Comparison of ENCODE assay signal across 8 cellular contexts in the genomic region with DNA sequence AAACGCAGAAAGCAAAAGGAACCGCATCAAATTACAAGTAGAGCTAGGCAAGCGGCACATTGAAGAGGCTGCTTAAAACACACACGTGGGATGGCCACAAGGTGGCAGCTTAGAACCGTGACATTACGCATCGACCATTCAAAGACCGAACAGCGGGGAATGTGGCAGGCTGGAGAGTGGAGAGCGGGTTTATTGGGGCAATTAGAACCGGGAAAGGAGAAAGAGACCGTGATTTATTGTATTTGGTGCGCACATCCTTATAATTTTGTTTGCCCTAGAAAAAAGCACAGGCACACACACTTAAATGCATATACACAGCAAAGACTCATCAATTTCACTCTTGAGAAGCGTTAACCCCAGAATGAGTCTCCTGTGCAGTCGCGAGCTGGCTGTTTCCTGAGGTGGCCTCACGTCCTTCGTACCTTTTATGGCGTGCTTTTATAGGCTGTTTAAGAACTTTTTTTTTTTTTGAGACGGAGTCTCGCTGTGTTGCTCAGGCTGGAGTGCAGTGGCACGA. TPM values are rescaled to one million over a fixed set of nuclear protein-coding genes. Genes with fewer than 3 reads are reported as not detected.
DNase-seq lines count a peak whose midpoint lies in the region; ATAC-seq and TF ChIP-seq lines count a peak whose summit lies in the region.

No MANE protein-coding gene starts in this region.

- no peaks in the 10 kb centered on the region for H3K79me2 ChIP-seq in mesendoderm (ENCODE audit: control insufficient read depth, insufficient read depth, low read length)

- no peak overlapping the region for H3K18ac ChIP-seq in mesendoderm (ENCODE audit: low read length)

- H3K27ac ChIP-seq in effector memory CD4-positive, alpha-beta T cell (ENCODE audit: insufficient read depth, low read length, poor library complexity, severe bottlenecking), result no peak overlapping the region
- no peak overlapping the region for H3K27ac ChIP-seq in mesendoderm (ENCODE audit: low read depth, low read length)

- H3K9me3 Mint-ChIP-seq in Caco-2 (ENCODE audit: unreplicated experiment), result no peaks in the 10 kb centered on the region
- no peaks in the 10 kb centered on the region for H3K9me3 Mint-ChIP-seq in activated CD8-positive, alpha-beta T cell treated with anti-CD3 and anti-CD28 coated beads, Interleukin-2, amount 10 ng/mL, durations not matched to agents 7 days and 5 days (ENCODE audit: insufficient read depth)

- WGBS in mesendoderm (ENCODE audit: extremely low coverage, insufficient coverage, low lambda C conversion rate), result no CpG with 5 or more reads among the region's 22 CpGs

- peak overlapping the region; percentile 42 for H3K9ac ChIP-seq in mesendoderm (ENCODE audit: low read length)

- no peaks in the 10 kb centered on the region for H3K27me3 Mint-ChIP-seq in Caco-2 (ENCODE audit: insufficient read depth, unreplicated experiment)
- peaks cover 5% of the 10 kb centered on the region for H3K27me3 Mint-ChIP-seq in activated CD8-positive, alpha-beta T cell treated with anti-CD3 and anti-CD28 coated beads, Interleukin-2, amount 10 ng/mL, durations not matched to agents 7 days and 5 days (ENCODE audit: low read depth)

- CTCF ChIA-PET in Caco-2 (lab: Charles Lee), result interaction anchor here (0.5 to 1.5 kb wide), 11 partner anchors 24 to 395 kb away, joined by 3 to 15 read pairs (median 4); partner anchors contain the start of gene GAREM1
- CTCF ChIA-PET in activated CD8-positive, alpha-beta T cell treated with anti-CD3 and anti-CD28 coated beads, Interleukin-2, amount 10 ng/mL, durations not matched to agents 7 days and 5 days (lab: Charles Lee), result interaction anchor here (0.5 to 6.0 kb wide), 35 partner anchors 8 to 438 kb away, joined by 3 to 68 read pairs (median 3); partner anchors contain the start of genes GAREM1 and TRAPPC8

- no peaks in the 10 kb centered on the region for H3K79me1 ChIP-seq in mesendoderm (ENCODE audit: low read length)

- peak; percentile 86 for ATAC-seq in GM21360 (IDR thresholded peaks at IDR 0.05; ENCODE audit: unreplicated experiment)
- peak; percentile 97 for ATAC-seq in activated CD8-positive, alpha-beta T cell treated with anti-CD3 and anti-CD28 coated beads, Interleukin-2, amount 10 ng/mL, durations not matched to agents 7 days and 5 days

- H3K27me3 ChIP-seq in Caco-2 (replicated peaks; ENCODE audit: control insufficient read depth, insufficient read depth, low read length), result no peaks in the 10 kb centered on the region
- H3K27me3 ChIP-seq in effector memory CD4-positive, alpha-beta T cell (replicated peaks; ENCODE audit: control insufficient read depth, insufficient read depth, low read length, poor library complexity, severe bottlenecking), result no peaks in the 10 kb centered on the region
- H3K27me3 ChIP-seq in mesendoderm (ENCODE audit: insufficient read depth, low read length, poor library complexity), result no peaks in the 10 kb centered on the region

- H3K4me1 ChIP-seq in Caco-2, result peaks cover 6% of the 10 kb centered on the region
- H3K4me1 ChIP-seq in effector memory CD4-positive, alpha-beta T cell (ENCODE audit: control insufficient read depth, insufficient read depth, low read length, poor library complexity, severe bottlenecking), result no peaks in the 10 kb centered on the region
- H3K4me1 ChIP-seq in mesendoderm (ENCODE audit: control insufficient read depth, low read depth, low read length), result no peaks in the 10 kb centered on the region

- H3K56ac ChIP-seq in mesendoderm (ENCODE audit: low read length), result no peak overlapping the region

- peak overlapping the region; percentile 73 for H3K4me3 Mint-ChIP-seq in Caco-2 (ENCODE audit: unreplicated experiment)
- peak overlapping the region; percentile 42 for H3K4me3 Mint-ChIP-seq in activated CD8-positive, alpha-beta T cell treated with anti-CD3 and anti-CD28 coated beads, Interleukin-2, amount 10 ng/mL, durations not matched to agents 7 days and 5 days

- no peak overlapping the region for H2BK120ac ChIP-seq in mesendoderm (ENCODE audit: low read depth, low read length)

- intact Hi-C loops in Caco-2 (cut with micrococcal nuclease; ENCODE audit: unreplicated experiment), result loop anchor here (1.0 to 2.0 kb wide), 5 partner anchors 55 to 391 kb away; no protein-coding TSS in a partner anchor

- H4K5ac ChIP-seq in mesendoderm (ENCODE audit: low read length), result no peak overlapping the region

- H4K8ac ChIP-seq in mesendoderm (ENCODE audit: low read depth, low read length), result no peak overlapping the region

- peaks cover 7% of the 10 kb centered on the region for H3K4me1 Mint-ChIP-seq in Caco-2 (ENCODE audit: low read depth, unreplicated experiment)
- peaks cover 11% of the 10 kb centered on the region for H3K4me1 Mint-ChIP-seq in activated CD8-positive, alpha-beta T cell treated with anti-CD3 and anti-CD28 coated beads, Interleukin-2, amount 10 ng/mL, durations not matched to agents 7 days and 5 days (ENCODE audit: low read depth)

- DNase-seq in Caco-2 (peak; percentile 68 to 74), HS-27A (ENCODE audit: low read depth) (peak; percentile 35), NCI-H82 treated with DMSO at 0.1 percent for 48 hours (lab: John Stamatoyannopoulos, UW; ENCODE audit: unreplicated experiment) (peak; percentile 51), mesendoderm (peak; percentile 94)
- peak; percentile 82 for DNase-seq in activated CD8-positive, alpha-beta T cell treated with anti-CD3 and anti-CD28 coated beads, Interleukin-2, amount 10 ng/mL, durations not matched to agents 7 days and 5 days
- peak; percentile 28 to 54 (median 43) for DNase-seq in effector memory CD4-positive, alpha-beta T cell
- peak; percentile 28 to 48 for DNase-seq in stimulated activated CD8-positive, alpha-beta memory T cell treated with anti-CD3 and anti-CD28 coated beads, Interleukin-2, amount 100 ng/mL, for 1 hour (ENCODE audit: low read depth in 2 of 2)

- peaks cover 5% of the 10 kb centered on the region for H3K36me3 Mint-ChIP-seq in Caco-2 (ENCODE audit: insufficient read depth, unreplicated experiment)
- peaks cover 2% of the 10 kb centered on the region for H3K36me3 Mint-ChIP-seq in activated CD8-positive, alpha-beta T cell treated with anti-CD3 and anti-CD28 coated beads, Interleukin-2, amount 10 ng/mL, durations not matched to agents 7 days and 5 days (ENCODE audit: low read depth)

- peak; percentile 44 to 62 for TF ChIP-seq CTCF in Caco-2 (IDR thresholded peaks at IDR 0.05; ENCODE audit: insufficient read depth in 1 of 2, low read depth in 1 of 2, low read length in 1 of 2, severe bottlenecking in 1 of 2, unreplicated experiment in 1 of 2)

- H3K4me2 ChIP-seq in mesendoderm (ENCODE audit: low read length), result peak overlapping the region; percentile 40

- peak overlapping the region; percentile 25 for H3K4me3 ChIP-seq in Caco-2 (ENCODE audit: low read depth, low read length)
- peak overlapping the region; percentile 27 for H3K4me3 ChIP-seq in effector memory CD4-positive, alpha-beta T cell (ENCODE audit: insufficient read depth, low read depth, low read length, poor library complexity, severe bottlenecking)
- no peak overlapping the region for H3K4me3 ChIP-seq in mesendoderm (ENCODE audit: low read length)

- H3K27ac Mint-ChIP-seq in Caco-2 (ENCODE audit: unreplicated experiment), result no peak overlapping the region
- peak overlapping the region; percentile 26 for H3K27ac Mint-ChIP-seq in activated CD8-positive, alpha-beta T cell treated with anti-CD3 and anti-CD28 coated beads, Interleukin-2, amount 10 ng/mL, durations not matched to agents 7 days and 5 days

- no TSS peak for BruUV-seq in Caco-2 (replicated peaks; lab: Mats Ljungman, UMichigan)

- no peak overlapping the region for H3K23ac ChIP-seq in mesendoderm (ENCODE audit: low read length)

- no peak overlapping the region for H2BK15ac ChIP-seq in mesendoderm (replicated peaks; ENCODE audit: low read depth)

- no peaks in the 10 kb centered on the region for H3K9me3 ChIP-seq in Caco-2
- H3K9me3 ChIP-seq in effector memory CD4-positive, alpha-beta T cell (ENCODE audit: control insufficient read depth, low read length), result no peaks in the 10 kb centered on the region

- H2AK5ac ChIP-seq in mesendoderm (ENCODE audit: low read length), result no peak overlapping the region

- H3K36me3 ChIP-seq in Caco-2 (ENCODE audit: control insufficient read depth, insufficient read depth, low read length) (no peaks in the 10 kb centered on the region), mesendoderm (ENCODE audit: control insufficient read depth, insufficient read depth, low read length) (no peaks in the 10 kb centered on the region)
- H3K36me3 ChIP-seq in effector memory CD4-positive, alpha-beta T cell (ENCODE audit: control insufficient read depth, insufficient read depth, low read length), result no peaks in the 10 kb centered on the region

- H2BK5ac ChIP-seq in mesendoderm (ENCODE audit: low read length), result no peak overlapping the region

- POLR2A ChIA-PET in Caco-2 (lab: Charles Lee), result no interaction called here
- POLR2A ChIA-PET in activated CD8-positive, alpha-beta T cell treated with anti-CD3 and anti-CD28 coated beads, Interleukin-2, amount 10 ng/mL, durations not matched to agents 7 days and 5 days (lab: Charles Lee), result interaction anchor here (1.7 kb wide), 1 partner anchor 139 kb away, joined by 5 read pairs; the partner anchor contains the start of gene RNF125

- no peak overlapping the region for H3K4ac ChIP-seq in mesendoderm (ENCODE audit: low read depth, low read length)

RNA-seq across cellular contexts. Expression of gene MEP1B, which starts 31.7 kb away (rescaled TPM):
- not detected in 2 replicates for total RNA-seq in Caco-2 (2022)
- not detected for total RNA-seq in activated CD8-positive, alpha-beta T cell treated with anti-CD3 and anti-CD28 coated beads, Interleukin-2, amount 10 ng/mL, durations not matched to agents 7 days and 5 days
- 0.03 TPM for polyA plus RNA-seq in mesendoderm (2013, experiment 1 of 2)
- polyA plus RNA-seq in mesendoderm (2013, experiment 2 of 2), result not detected

Comparison
In these comparisons a context has a peak if more than half of its experiments do, and no peak if none do; other contexts are left out.
1. DNase-seq: peak in every context shown above with its lines; median percentile 94 in mesendoderm; 82 in activated CD8-positive, alpha-beta T cell treated with anti-CD3 and anti-CD28 coated beads, Interleukin-2, amount 10 ng/mL, durations not matched to agents 7 days and 5 days; 71 in Caco-2; 51 in NCI-H82 treated with DMSO at 0.1 percent for 48 hours; 43 in effector memory CD4-positive, alpha-beta T cell; 38 in stimulated activated CD8-positive, alpha-beta memory T cell treated with anti-CD3 and anti-CD28 coated beads, Interleukin-2, amount 100 ng/mL, for 1 hour; 35 in HS-27A.